ENCODE assay signal across 13 cellular contexts in the genomic region with DNA sequence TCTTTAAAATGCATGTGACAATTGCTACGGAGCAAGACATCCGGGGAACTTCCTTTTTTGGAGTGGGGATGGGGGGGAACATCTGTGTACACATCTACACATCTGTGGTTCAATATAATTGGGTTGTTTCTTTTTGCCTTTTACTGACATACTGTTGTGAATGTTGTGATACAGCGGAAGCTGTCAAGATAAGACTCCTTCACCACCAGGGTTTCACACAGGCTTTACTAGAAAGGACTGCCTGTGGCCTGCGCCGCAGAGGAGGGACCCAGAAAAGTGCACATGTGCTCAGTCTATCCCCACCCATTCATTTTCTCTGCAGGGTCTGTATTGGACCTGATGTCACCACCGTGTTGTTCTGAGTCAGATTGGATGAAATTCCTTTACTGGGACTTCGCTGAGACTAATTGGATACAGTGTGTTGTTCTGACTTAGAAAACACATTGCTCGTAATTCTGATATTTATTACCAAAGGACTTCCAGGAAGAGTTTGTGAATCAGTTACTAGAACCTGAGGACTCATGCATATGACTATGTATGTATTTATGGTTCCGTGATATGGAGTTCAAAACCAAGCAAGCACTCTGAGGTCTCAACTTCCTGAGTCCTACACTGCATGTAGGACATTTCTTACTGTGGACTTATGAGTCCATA.
DNase-seq lines count a peak whose midpoint lies in the region; ATAC-seq and TF ChIP-seq lines count a peak whose summit lies in the region.
"Had no signal": no experiment of that assay in that cellular context is flagged by ENCODE, and none has a peak within 500 bp of the region (broad histone marks: within the 10 kb centered on the region; RNA-seq: fewer than 3 reads in every experiment).

No MANE protein-coding gene starts in this region.

- no peaks in the 10 kb centered on the region for H3K9me2 ChIP-seq in SK-N-SH

- no peak for DNase-seq in SK-N-SH
- peak; percentile 76 for DNase-seq in HFFc6
- no peak for DNase-seq in activated T-helper 1 cell treated with anti-CD3 and anti-CD28 coated beads, Interleukin-12 subunit alpha, Interleukin-12 subunit beta, Interleukin-2, Interleukin-4 antibody, amounts not matched to agents 30 ng/mL and 10 ng/mL and 1 ng/mL, durations not matched to agents 14 hours and 24 hours and 36 hours (ENCODE audit: low spot score)
- DNase-seq in kidney tubule cell (ENCODE audit: low spot score), result peak; percentile 96
- DNase-seq in aorta, result no peak
- DNase-seq in left lung, result no peak
- DNase-seq: KG1, NCI-H1694, NCI-H774, SHP77, trophoblast cell had no signal

- POLR2A ChIA-PET in SK-N-SH (lab: Yijun Ruan, JAX), result no interaction called here

- TF ChIP-seq CTCF in SK-N-SH (IDR thresholded peaks at IDR 0.05) (no peak), HFFc6 (IDR thresholded peaks at IDR 0.05) (no peak), left lung (IDR thresholded peaks at IDR 0.05) (no peak)

- H3K9ac ChIP-seq in SK-N-SH, result no peak overlapping the region

- H3K79me2 ChIP-seq in SK-N-SH (ENCODE audit: insufficient read depth), result no peaks in the 10 kb centered on the region

- H3K36me3 Mint-ChIP-seq in HFFc6 (ENCODE audit: low read depth), result peaks cover 7% of the 10 kb centered on the region
- H3K36me3 Mint-ChIP-seq in activated T-helper 1 cell treated with anti-CD3 and anti-CD28 coated beads, Interleukin-12 subunit alpha, Interleukin-12 subunit beta, Interleukin-2, Interleukin-4 antibody, amounts not matched to agents 30 ng/mL and 10 ng/mL and 1 ng/mL, durations not matched to agents 14 hours and 24 hours and 36 hours (ENCODE audit: low read depth), result peaks cover 2% of the 10 kb centered on the region

- no peak overlapping the region for H3K4me3 Mint-ChIP-seq in HFFc6
- H3K4me3 Mint-ChIP-seq in activated T-helper 1 cell treated with anti-CD3 and anti-CD28 coated beads, Interleukin-12 subunit alpha, Interleukin-12 subunit beta, Interleukin-2, Interleukin-4 antibody, amounts not matched to agents 30 ng/mL and 10 ng/mL and 1 ng/mL, durations not matched to agents 14 hours and 24 hours and 36 hours, result no peak overlapping the region

- H3K4me3 ChIP-seq in SK-N-SH (ENCODE audit: low read depth in 2 of 2, low read length in 1 of 2) (no peak overlapping the region), aorta (ENCODE audit: low read length in 2 of 2) (no peak overlapping the region), left lung (no peak overlapping the region)

- 78% methylated on average over 9 of the region's 9 CpGs for WGBS in SK-N-SH (ENCODE audit: low lambda C conversion rate)
- 72 to 83% methylated on average over 9 of the region's 9 CpGs for WGBS in aorta, 2 donors

- H4K20me1 ChIP-seq in SK-N-SH (ENCODE audit: insufficient read depth), result no peaks in the 10 kb centered on the region

- no peaks in the 10 kb centered on the region for H3K9me3 ChIP-seq in SK-N-SH
- no peaks in the 10 kb centered on the region for H3K9me3 ChIP-seq in aorta (ENCODE audit: control insufficient read depth, low read length)
- H3K9me3 ChIP-seq in left lung, result no peaks in the 10 kb centered on the region

- H3K27ac Mint-ChIP-seq in HFFc6, result peak overlapping the region; percentile 81
- H3K27ac Mint-ChIP-seq in activated T-helper 1 cell treated with anti-CD3 and anti-CD28 coated beads, Interleukin-12 subunit alpha, Interleukin-12 subunit beta, Interleukin-2, Interleukin-4 antibody, amounts not matched to agents 30 ng/mL and 10 ng/mL and 1 ng/mL, durations not matched to agents 14 hours and 24 hours and 36 hours, result peak overlapping the region; percentile 22

- no peaks in the 10 kb centered on the region for H3K4me1 ChIP-seq in SK-N-SH (ENCODE audit: control insufficient read depth in 1 of 2, insufficient read depth in 2 of 2, low read depth in 1 of 2, low read length in 1 of 2)
- no peaks in the 10 kb centered on the region for H3K4me1 ChIP-seq in aorta (ENCODE audit: control insufficient read depth in 1 of 2, insufficient read depth in 2 of 2, low read length in 2 of 2)
- H3K4me1 ChIP-seq in left lung, result peaks cover 0 to 50% of the 10 kb centered on the region in 2 donors

- no peak for TF ChIP-seq RAD21 in SK-N-SH (IDR thresholded peaks at IDR 0.05; ENCODE audit: low read length)

- 0 out of 2 replicates have a peak, but pooled peaks cover 6% of the 10 kb centered on the region for H3K9me3 Mint-ChIP-seq in HFFc6
- H3K9me3 Mint-ChIP-seq in activated T-helper 1 cell treated with anti-CD3 and anti-CD28 coated beads, Interleukin-12 subunit alpha, Interleukin-12 subunit beta, Interleukin-2, Interleukin-4 antibody, amounts not matched to agents 30 ng/mL and 10 ng/mL and 1 ng/mL, durations not matched to agents 14 hours and 24 hours and 36 hours, result peaks cover 17% of the 10 kb centered on the region

- no peaks in the 10 kb centered on the region; the same call in 1 of the 2 replicates for H3K27me3 Mint-ChIP-seq in HFFc6 (ENCODE audit: insufficient read depth)
- H3K27me3 Mint-ChIP-seq in activated T-helper 1 cell treated with anti-CD3 and anti-CD28 coated beads, Interleukin-12 subunit alpha, Interleukin-12 subunit beta, Interleukin-2, Interleukin-4 antibody, amounts not matched to agents 30 ng/mL and 10 ng/mL and 1 ng/mL, durations not matched to agents 14 hours and 24 hours and 36 hours (ENCODE audit: insufficient read depth), result no peaks in the 10 kb centered on the region

- ATAC-seq in SK-N-SH treated with all-trans-retinoic acid at 6 μM for 48 hours (no peak), aorta (ENCODE audit: low FRiP score) (no peak), HG03354 (IDR thresholded peaks at IDR 0.05; ENCODE audit: poor library complexity, severe bottlenecking, unreplicated experiment) (no peak), left lung (no peak)

- no peaks in the 10 kb centered on the region for H3K27me3 ChIP-seq in SK-N-SH (ENCODE audit: insufficient read depth)
- H3K27me3 ChIP-seq in aorta (ENCODE audit: control insufficient read depth in 1 of 2, insufficient read depth in 2 of 2, low read length in 1 of 2), result no peaks in the 10 kb centered on the region
- H3K27me3 ChIP-seq in left lung, result no peaks in the 10 kb centered on the region

- intact Hi-C loops in activated T-helper 1 cell treated with anti-CD3 and anti-CD28 coated beads, Interleukin-12 subunit alpha, Interleukin-12 subunit beta, Interleukin-2, Interleukin-4 antibody, amounts not matched to agents 30 ng/mL and 10 ng/mL and 1 ng/mL, durations not matched to agents 14 hours and 24 hours and 36 hours (cut with micrococcal nuclease), result no loop called here
- intact Hi-C loops in aorta (cut with DNase I), result no loop called here
- intact Hi-C loops in left lung (cut with DNase I), result no loop called here

- no peak for TF ChIP-seq EP300 in SK-N-SH (IDR thresholded peaks at IDR 0.05; ENCODE audit: borderline replicate concordance in 1 of 2, low read depth in 1 of 2, low read length in 1 of 2)

- H3K36me3 ChIP-seq in SK-N-SH (replicated peaks in 1 of 2; ENCODE audit: control insufficient read depth in 1 of 2, insufficient read depth in 2 of 2, low read length in 1 of 2), result no peaks in the 10 kb centered on the region
- no peaks in the 10 kb centered on the region for H3K36me3 ChIP-seq in aorta (ENCODE audit: control insufficient read depth in 1 of 2, insufficient read depth in 2 of 2, low read length in 1 of 2)
- no peaks in the 10 kb centered on the region for H3K36me3 ChIP-seq in left lung

- H3K27ac ChIP-seq in SK-N-SH (ENCODE audit: low read depth in 2 of 2, low read length in 1 of 2), result no peak overlapping the region
- H3K27ac ChIP-seq in aorta (ENCODE audit: low read depth in 1 of 2, low read length in 2 of 2), result no peak overlapping the region
- peak overlapping the region in 1 of 2 donors; percentile 5 for H3K27ac ChIP-seq in left lung

- H2AFZ ChIP-seq in SK-N-SH (ENCODE audit: low read depth), result peak overlapping the region; percentile 50; the same call in 1 of the 2 replicates

- H3K4me1 Mint-ChIP-seq in HFFc6 (ENCODE audit: low read depth), result peaks cover 57% of the 10 kb centered on the region
- H3K4me1 Mint-ChIP-seq in activated T-helper 1 cell treated with anti-CD3 and anti-CD28 coated beads, Interleukin-12 subunit alpha, Interleukin-12 subunit beta, Interleukin-2, Interleukin-4 antibody, amounts not matched to agents 30 ng/mL and 10 ng/mL and 1 ng/mL, durations not matched to agents 14 hours and 24 hours and 36 hours (ENCODE audit: low read depth), result peaks cover 23% of the 10 kb centered on the region

- no peak overlapping the region for H3K4me2 ChIP-seq in SK-N-SH

- CTCF ChIA-PET in SK-N-SH (lab: Yijun Ruan, JAX), result no interaction called here

- H3F3A ChIP-seq in SK-N-SH (replicated peaks; ENCODE audit: insufficient read depth), result peaks cover 23% of the 10 kb centered on the region

TF ChIP-seq in SK-N-SH, 30 proteins besides CTCF, POLR2A, EP300 and RAD21 (continues in another document):
- TF ChIP-seq RCOR1 (IDR thresholded peaks at IDR 0.05; ENCODE audit: low read length), result no peak
- no peak for TF ChIP-seq PBX3 (IDR thresholded peaks at IDR 0.05)
- TF ChIP-seq MEF2A (IDR thresholded peaks at IDR 0.05; ENCODE audit: borderline replicate concordance, low read depth), result no peak
- no peak for TF ChIP-seq RFX5 (IDR thresholded peaks at IDR 0.05; ENCODE audit: low read length)
- no peak for TF ChIP-seq TEAD4 (IDR thresholded peaks at IDR 0.05; ENCODE audit: borderline replicate concordance, insufficient read depth)

TF ChIP-seq in SK-N-SH treated with all-trans-retinoic acid at 6 μM for 48 hours, 23 proteins besides CTCF, POLR2A, EP300 and RAD21:
- TF ChIP-seq PATZ1 (CRISPR knock-in tag; IDR thresholded peaks at IDR 0.05; ENCODE audit: borderline replicate concordance) (no peak), ZNF70 (CRISPR knock-in tag; IDR thresholded peaks at IDR 0.05) (no peak), GLIS3 (CRISPR knock-in tag; IDR thresholded peaks at IDR 0.05) (no peak), BACH2 (CRISPR knock-in tag; IDR thresholded peaks at IDR 0.05; ENCODE audit: borderline replicate concordance) (no peak), SNAI2 (CRISPR knock-in tag; IDR thresholded peaks at IDR 0.05) (no peak)

Comparison
In these comparisons a context has a peak if more than half of its experiments do, and no peak if none do; other contexts are left out.
1. DNase-seq: peak in HFFc6 (single experiment) and kidney tubule cell (single experiment); none in SK-N-SH (single experiment), activated T-helper 1 cell treated with anti-CD3 and anti-CD28 coated beads, Interleukin-12 subunit alpha, Interleukin-12 subunit beta, Interleukin-2, Interleukin-4 antibody, amounts not matched to agents 30 ng/mL and 10 ng/mL and 1 ng/mL, durations not matched to agents 14 hours and 24 hours and 36 hours (single experiment), aorta (0 of 2) and left lung (0 of 2).